Comparison of ENCODE assay signal across 16 cellular contexts in genomic region chr2:191266201-191266600, GRCh38. TPM values are rescaled to one million over a fixed set of nuclear protein-coding genes. Genes with fewer than 3 reads are reported as not detected.
DNase-seq lines count a peak whose midpoint lies in the region; ATAC-seq and TF ChIP-seq lines count a peak whose summit lies in the region.
"Had no signal": no experiment of that assay in that cellular context is flagged by ENCODE, and none has a peak within 500 bp of the region (broad histone marks: within the 10 kb centered on the region; RNA-seq: fewer than 3 reads in every experiment).

No MANE protein-coding gene starts in this region.

- TF ChIP-seq CTCF in AG10803 (conservative IDR thresholded peaks at IDR 0.05; ENCODE audit: low read length) (no peak), WTC11 (IDR thresholded peaks at IDR 0.05) (no peak)

- H3K27ac Mint-ChIP-seq in WTC11, result peak overlapping the region; percentile 91; the same call in 1 of the 2 replicates
- H3K27ac Mint-ChIP-seq: activated CD4-positive, alpha-beta memory T cell treated with anti-CD3 and anti-CD28 coated beads for 36 hours; B cell; natural killer cell treated with Interleukin-12 subunit alpha and Interleukin-12 subunit beta and Interleukin-15 and Interleukin-18, amount 100 ng/mL, for 72 hours had no signal

- no peak for ATAC-seq in WTC11
- peak; percentile 12 for ATAC-seq in left ventricle myocardium superior
- ATAC-seq in GM18519 (IDR thresholded peaks at IDR 0.05; ENCODE audit: low FRiP score, unreplicated experiment), result no peak
- ATAC-seq: natural killer cell treated with Interleukin-12 subunit alpha and Interleukin-12 subunit beta and Interleukin-15 and Interleukin-18, amount 100 ng/mL, for 72 hours had no signal

- CTCF ChIA-PET in WTC11 (lab: Charles Lee), result interaction anchor here (1.4 to 1.6 kb wide), 2 partner anchors 48 to 214 kb away, joined by 4 to 6 read pairs; no protein-coding TSS in a partner anchor

- no peaks in the 10 kb centered on the region for H3K27me3 Mint-ChIP-seq in WTC11 (ENCODE audit: low read depth)
- H3K27me3 Mint-ChIP-seq: activated CD4-positive, alpha-beta memory T cell treated with anti-CD3 and anti-CD28 coated beads for 36 hours had no signal

- H3K4me3 ChIP-seq in AG10803 (ENCODE audit: low read length) (peak overlapping the region; percentile 38), skeletal muscle satellite cell (ENCODE audit: low read length) (peak overlapping the region; percentile 42)

- H3K36me3 ChIP-seq in skeletal muscle satellite cell (ENCODE audit: insufficient read depth, low read length), result no peaks in the 10 kb centered on the region

- intact Hi-C loops in left ventricle myocardium superior (cut with micrococcal nuclease), result no loop called here

- no peaks in the 10 kb centered on the region for H3K36me3 Mint-ChIP-seq in WTC11
- H3K36me3 Mint-ChIP-seq: activated CD4-positive, alpha-beta memory T cell treated with anti-CD3 and anti-CD28 coated beads for 36 hours; natural killer cell treated with Interleukin-12 subunit alpha and Interleukin-12 subunit beta and Interleukin-15 and Interleukin-18, amount 100 ng/mL, for 72 hours had no signal

- DNase-seq in AG10803 (ENCODE audit: low read depth) (peak; percentile 76), WTC11 (ENCODE audit: low spot score) (no peak), left ventricle myocardium superior (no peak), HT-29 (ENCODE audit: low spot score) (no peak), NCI-H187 (lab: John Stamatoyannopoulos, UW) (no peak), RKO (ENCODE audit: low spot score) (no peak)
- DNase-seq: activated CD4-positive, alpha-beta memory T cell treated with anti-CD3 and anti-CD28 coated beads for 36 hours; activated gamma-delta T cell; hippocampal formation; NCI-H2081; small intestine had no signal

- H3K27me3 ChIP-seq in skeletal muscle satellite cell (ENCODE audit: control insufficient read depth, insufficient read depth, low read length), result no peaks in the 10 kb centered on the region

- peak overlapping the region; percentile 54 for H3K9ac ChIP-seq in skeletal muscle satellite cell (ENCODE audit: low read depth, low read length)

- H3K4me2 ChIP-seq in skeletal muscle satellite cell (ENCODE audit: low read length), result peak overlapping the region; percentile 62

- POLR2A ChIA-PET in WTC11 (lab: Charles Lee), result interaction anchor here (0.6 kb wide), 1 partner anchor 20 kb away, joined by 3 read pairs; no protein-coding TSS in a partner anchor

- H3K4me3 Mint-ChIP-seq in WTC11, result no peak overlapping the region
- H3K4me3 Mint-ChIP-seq: activated CD4-positive, alpha-beta memory T cell treated with anti-CD3 and anti-CD28 coated beads for 36 hours; B cell; central memory CD8-positive, alpha-beta T cell; natural killer cell treated with Interleukin-12 subunit alpha and Interleukin-12 subunit beta and Interleukin-15 and Interleukin-18, amount 100 ng/mL, for 72 hours had no signal

- no peaks in the 10 kb centered on the region for H3K9me3 ChIP-seq in skeletal muscle satellite cell (replicated peaks; ENCODE audit: low read length)

- peaks cover 63% of the 10 kb centered on the region for H3K4me1 Mint-ChIP-seq in WTC11
- H3K4me1 Mint-ChIP-seq: central memory CD8-positive, alpha-beta T cell had no signal

- no peaks in the 10 kb centered on the region for H3K9me3 Mint-ChIP-seq in WTC11
- H3K9me3 Mint-ChIP-seq: activated CD4-positive, alpha-beta memory T cell treated with anti-CD3 and anti-CD28 coated beads for 36 hours; central memory CD8-positive, alpha-beta T cell; natural killer cell treated with Interleukin-12 subunit alpha and Interleukin-12 subunit beta and Interleukin-15 and Interleukin-18, amount 100 ng/mL, for 72 hours had no signal

- H3K4me1 ChIP-seq in skeletal muscle satellite cell (ENCODE audit: control insufficient read depth, insufficient read depth, low read length), result peaks cover 50% of the 10 kb centered on the region

TF ChIP-seq in WTC11, 78 proteins besides CTCF, POLR2A, EP300 and RAD21:
- TF ChIP-seq MXD4 (CRISPR knock-in tag; IDR thresholded peaks at IDR 0.05; ENCODE audit: borderline replicate concordance) (no peak), GABPB1 (CRISPR knock-in tag; IDR thresholded peaks at IDR 0.05) (no peak), ESRRA (CRISPR knock-in tag; IDR thresholded peaks at IDR 0.05; ENCODE audit: borderline replicate concordance) (no peak), SMAD4 (CRISPR knock-in tag; IDR thresholded peaks at IDR 0.05) (no peak), IRF1 (CRISPR knock-in tag; IDR thresholded peaks at IDR 0.05) (no peak), RELA (CRISPR knock-in tag; IDR thresholded peaks at IDR 0.05; ENCODE audit: borderline replicate concordance) (no peak), TEAD4 (CRISPR knock-in tag; IDR thresholded peaks at IDR 0.05) (no peak), TCF7 (CRISPR knock-in tag; IDR thresholded peaks at IDR 0.05; ENCODE audit: low read depth) (no peak), USF1 (CRISPR knock-in tag; IDR thresholded peaks at IDR 0.05) (no peak), ZNF219 (CRISPR knock-in tag; IDR thresholded peaks at IDR 0.05; ENCODE audit: borderline replicate concordance) (no peak), ZNF232 (CRISPR knock-in tag; IDR thresholded peaks at IDR 0.05) (no peak)
- TF ChIP-seq, protein P1, sequence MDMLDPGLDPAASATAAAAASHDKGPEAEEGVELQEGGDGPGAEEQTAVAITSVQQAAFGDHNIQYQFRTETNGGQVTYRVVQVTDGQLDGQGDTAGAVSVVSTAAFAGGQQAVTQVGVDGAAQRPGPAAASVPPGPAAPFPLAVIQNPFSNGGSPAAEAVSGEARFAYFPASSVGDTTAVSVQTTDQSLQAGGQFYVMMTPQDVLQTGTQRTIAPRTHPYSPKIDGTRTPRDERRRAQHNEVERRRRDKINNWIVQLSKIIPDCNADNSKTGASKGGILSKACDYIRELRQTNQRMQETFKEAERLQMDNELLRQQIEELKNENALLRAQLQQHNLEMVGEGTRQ (CRISPR knock-in tag; IDR thresholded peaks at IDR 0.05), result no peak
- TF ChIP-seq, protein P2, sequence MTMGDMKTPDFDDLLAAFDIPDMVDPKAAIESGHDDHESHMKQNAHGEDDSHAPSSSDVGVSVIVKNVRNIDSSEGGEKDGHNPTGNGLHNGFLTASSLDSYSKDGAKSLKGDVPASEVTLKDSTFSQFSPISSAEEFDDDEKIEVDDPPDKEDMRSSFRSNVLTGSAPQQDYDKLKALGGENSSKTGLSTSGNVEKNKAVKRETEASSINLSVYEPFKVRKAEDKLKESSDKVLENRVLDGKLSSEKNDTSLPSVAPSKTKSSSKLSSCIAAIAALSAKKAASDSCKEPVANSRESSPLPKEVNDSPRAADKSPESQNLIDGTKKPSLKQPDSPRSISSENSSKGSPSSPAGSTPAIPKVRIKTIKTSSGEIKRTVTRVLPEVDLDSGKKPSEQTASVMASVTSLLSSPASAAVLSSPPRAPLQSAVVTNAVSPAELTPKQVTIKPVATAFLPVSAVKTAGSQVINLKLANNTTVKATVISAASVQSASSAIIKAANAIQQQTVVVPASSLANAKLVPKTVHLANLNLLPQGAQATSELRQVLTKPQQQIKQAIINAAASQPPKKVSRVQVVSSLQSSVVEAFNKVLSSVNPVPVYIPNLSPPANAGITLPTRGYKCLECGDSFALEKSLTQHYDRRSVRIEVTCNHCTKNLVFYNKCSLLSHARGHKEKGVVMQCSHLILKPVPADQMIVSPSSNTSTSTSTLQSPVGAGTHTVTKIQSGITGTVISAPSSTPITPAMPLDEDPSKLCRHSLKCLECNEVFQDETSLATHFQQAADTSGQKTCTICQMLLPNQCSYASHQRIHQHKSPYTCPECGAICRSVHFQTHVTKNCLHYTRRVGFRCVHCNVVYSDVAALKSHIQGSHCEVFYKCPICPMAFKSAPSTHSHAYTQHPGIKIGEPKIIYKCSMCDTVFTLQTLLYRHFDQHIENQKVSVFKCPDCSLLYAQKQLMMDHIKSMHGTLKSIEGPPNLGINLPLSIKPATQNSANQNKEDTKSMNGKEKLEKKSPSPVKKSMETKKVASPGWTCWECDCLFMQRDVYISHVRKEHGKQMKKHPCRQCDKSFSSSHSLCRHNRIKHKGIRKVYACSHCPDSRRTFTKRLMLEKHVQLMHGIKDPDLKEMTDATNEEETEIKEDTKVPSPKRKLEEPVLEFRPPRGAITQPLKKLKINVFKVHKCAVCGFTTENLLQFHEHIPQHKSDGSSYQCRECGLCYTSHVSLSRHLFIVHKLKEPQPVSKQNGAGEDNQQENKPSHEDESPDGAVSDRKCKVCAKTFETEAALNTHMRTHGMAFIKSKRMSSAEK (CRISPR knock-in tag; IDR thresholded peaks at IDR 0.05; ENCODE audit: borderline replicate concordance), result no peak

RNA-seq across cellular contexts. Expression of gene MYO1B, which starts 21.0 kb away (rescaled TPM):
- total RNA-seq in WTC11 (2021), result 39.0 to 43.6 TPM (median 43.5 TPM) in 3 replicates
- total RNA-seq in left ventricle myocardium superior, result 16.0 TPM
- total RNA-seq in skeletal muscle satellite cell (2012; rRNA removed), result 193 and 194 TPM in 2 replicates
- 2.0 and 2.5 TPM in 2 replicates for total RNA-seq in HT-29 (2014; rRNA removed; shearing (Covaris generic))
